In genomic region chr1:29389533-29390041, GRCh38 we compare ENCODE assay signal across 25 cellular contexts.
"Had no signal": no experiment of that assay in that cellular context is flagged by ENCODE, and none has a peak within 500 bp of the region (broad histone marks: within the 10 kb centered on the region; RNA-seq: fewer than 3 reads in every experiment).

No MANE protein-coding gene starts in this region.

- H3K4me3 Mint-ChIP-seq: activated CD4-positive, alpha-beta memory T cell treated with anti-CD3 and anti-CD28 coated beads, Interleukin-2, amount 10 ng/mL, durations not matched to agents 7 days and 5 days; activated CD4-positive, alpha-beta T cell treated with anti-CD3 and anti-CD28 coated beads, Interleukin-2, amount 10 ng/mL, durations not matched to agents 7 days and 5 days; naive thymus-derived CD4-positive, alpha-beta T cell; WTC11 had no signal

- H3K9me3 ChIP-seq: breast epithelium, gastrocnemius medialis, pancreas, psoas muscle, suprapubic skin, tibial nerve had no signal

- H3K4me3 ChIP-seq: breast epithelium, gastrocnemius medialis, hepatocyte, pancreas, psoas muscle, suprapubic skin, tibial nerve had no signal

- DNase-seq: activated CD4-positive, alpha-beta memory T cell treated with anti-CD3 and anti-CD28 coated beads, Interleukin-2, amount 10 ng/mL, durations not matched to agents 7 days and 5 days; activated CD4-positive, alpha-beta T cell treated with anti-CD3 and anti-CD28 coated beads for 1 hour; activated CD4-positive, alpha-beta T cell treated with anti-CD3 and anti-CD28 coated beads, Interleukin-2, amount 10 ng/mL, durations not matched to agents 7 days and 5 days; activated T-cell treated with anti-CD3 and anti-CD28 coated beads, Interleukin-2, amount 50 U/mL, for 48 hours; central memory CD4-positive, alpha-beta T cell; dermis blood vessel endothelial cell; effector CD8-positive, alpha-beta T cell; gastrocnemius medialis; kidney; left colon; midbrain; naive thymus-derived CD4-positive, alpha-beta T cell; pancreas; psoas muscle; right cardiac atrium; stimulated activated CD4-positive, alpha-beta T cell treated with anti-CD3 and anti-CD28 coated beads, Interleukin-15, amount 100 ng/mL, for 24 hours; stimulated activated naive CD4-positive, alpha-beta T cell; T-helper 2 cell had no signal

- H3K27ac ChIP-seq: breast epithelium, gastrocnemius medialis, hepatocyte, pancreas, psoas muscle, suprapubic skin, tibial nerve had no signal

- FAIRE-seq: kidney, pancreas had no signal

- ATAC-seq: activated naive CD4-positive, alpha-beta T cell treated with anti-CD3 and anti-CD28 coated beads, Interleukin-2, amount 50 U/mL, for 72 hours; gastrocnemius medialis; left colon; naive thymus-derived CD4-positive, alpha-beta T cell; pancreas; psoas muscle; right cardiac atrium; WTC11 had no signal

- H3K36me3 ChIP-seq: breast epithelium, gastrocnemius medialis, pancreas, suprapubic skin, tibial nerve had no signal

- H3K4me1 Mint-ChIP-seq: activated CD4-positive, alpha-beta memory T cell treated with anti-CD3 and anti-CD28 coated beads, Interleukin-2, amount 10 ng/mL, durations not matched to agents 7 days and 5 days; activated CD4-positive, alpha-beta T cell treated with anti-CD3 and anti-CD28 coated beads, Interleukin-2, amount 10 ng/mL, durations not matched to agents 7 days and 5 days; naive thymus-derived CD4-positive, alpha-beta T cell; WTC11 had no signal

- H3K4me1 ChIP-seq: breast epithelium, gastrocnemius medialis, pancreas, psoas muscle, suprapubic skin, tibial nerve had no signal

- H3K27me3 Mint-ChIP-seq: activated CD4-positive, alpha-beta memory T cell treated with anti-CD3 and anti-CD28 coated beads, Interleukin-2, amount 10 ng/mL, durations not matched to agents 7 days and 5 days had no signal

- H3K27ac Mint-ChIP-seq: activated CD4-positive, alpha-beta memory T cell treated with anti-CD3 and anti-CD28 coated beads, Interleukin-2, amount 10 ng/mL, durations not matched to agents 7 days and 5 days; activated CD4-positive, alpha-beta T cell treated with anti-CD3 and anti-CD28 coated beads, Interleukin-2, amount 10 ng/mL, durations not matched to agents 7 days and 5 days; activated naive CD4-positive, alpha-beta T cell treated with anti-CD3 and anti-CD28 coated beads, Interleukin-2, amount 50 U/mL, for 72 hours; activated T-helper 2 cell treated with anti-CD3 and anti-CD28 coated beads, Interferon-gamma antibody, Interleukin-2, Interleukin-4, amounts not matched to agents 10 μg/mL and 5 μg/mL and 100 μg/mL, durations not matched to agents 14 hours and 24 hours and 36 hours; naive thymus-derived CD4-positive, alpha-beta T cell; WTC11 had no signal

- H3K9me3 Mint-ChIP-seq: activated CD4-positive, alpha-beta memory T cell treated with anti-CD3 and anti-CD28 coated beads, Interleukin-2, amount 10 ng/mL, durations not matched to agents 7 days and 5 days; activated CD4-positive, alpha-beta T cell treated with anti-CD3 and anti-CD28 coated beads, Interleukin-2, amount 10 ng/mL, durations not matched to agents 7 days and 5 days; activated naive CD4-positive, alpha-beta T cell treated with anti-CD3 and anti-CD28 coated beads, Interleukin-2, amount 50 U/mL, for 72 hours; activated T-helper 2 cell treated with anti-CD3 and anti-CD28 coated beads, Interferon-gamma antibody, Interleukin-2, Interleukin-4, amounts not matched to agents 10 μg/mL and 5 μg/mL and 100 μg/mL, durations not matched to agents 14 hours and 24 hours and 36 hours; WTC11 had no signal

- H3K36me3 Mint-ChIP-seq: activated naive CD4-positive, alpha-beta T cell treated with anti-CD3 and anti-CD28 coated beads, Interleukin-2, amount 50 U/mL, for 72 hours; naive thymus-derived CD4-positive, alpha-beta T cell; WTC11 had no signal

- H3K27me3 ChIP-seq: pancreas had no signal
